ENCODE assay signal across 9 cellular contexts in the genomic region with DNA sequence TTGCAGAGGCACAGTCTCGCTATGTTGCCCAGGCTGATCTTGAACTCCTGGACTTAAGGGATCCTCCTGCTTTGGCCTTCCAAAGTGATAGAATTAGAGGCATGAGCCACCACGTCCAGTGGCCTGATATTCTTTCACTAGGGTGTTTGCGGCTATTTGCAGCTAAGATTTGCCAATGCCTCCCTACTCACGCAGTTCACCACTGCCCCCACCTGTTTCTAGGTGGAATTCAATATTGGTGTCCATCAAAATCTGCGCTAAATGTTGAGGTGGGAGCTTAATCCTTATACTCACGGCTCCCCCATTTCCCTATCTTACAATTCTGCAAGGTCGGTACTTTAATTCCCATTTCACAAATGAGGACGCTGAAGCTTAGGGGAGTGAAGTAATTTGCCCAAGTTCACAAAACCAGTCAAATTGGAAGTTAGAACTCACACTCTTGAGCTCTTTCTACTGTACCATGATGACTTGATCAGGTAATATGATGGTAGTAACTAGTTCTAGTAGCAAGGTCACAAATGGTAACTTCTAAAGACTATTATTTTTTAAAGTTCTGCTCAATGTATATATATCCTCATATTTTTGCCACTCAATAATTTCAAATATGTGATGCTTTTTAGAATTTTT. TPM values are rescaled to one million over a fixed set of nuclear protein-coding genes. Genes with fewer than 3 reads are reported as not detected.
DNase-seq lines count a peak whose midpoint lies in the region; ATAC-seq and TF ChIP-seq lines count a peak whose summit lies in the region.
"Had no signal": no experiment of that assay in that cellular context is flagged by ENCODE, and none has a peak within 500 bp of the region (broad histone marks: within the 10 kb centered on the region; RNA-seq: fewer than 3 reads in every experiment).

No MANE protein-coding gene starts in this region.

- no peak overlapping the region for H2AFZ ChIP-seq in SU-DHL-6 (ENCODE audit: low read depth, low read length, severe bottlenecking)

- peaks cover 0 to 6% (median 0%) of the 10 kb centered on the region in 3 donors for H3K9me3 Mint-ChIP-seq in T-cell
- no peaks in the 10 kb centered on the region for H3K9me3 Mint-ChIP-seq in activated T-cell treated with anti-CD3 and anti-CD28 coated beads, Interleukin-2, amount 50 U/mL, for 24 hours

- no peaks in the 10 kb centered on the region for H3F3A ChIP-seq in SU-DHL-6 (ENCODE audit: insufficient read depth)

- peaks cover 21 to 33% of the 10 kb centered on the region in 2 donors for H3K27me3 Mint-ChIP-seq in T-cell
- H3K27me3 Mint-ChIP-seq in activated T-cell treated with anti-CD3 and anti-CD28 coated beads, Interleukin-2, amount 50 U/mL, for 24 hours: peaks cover 17% of the 10 kb centered on the region

- no peaks in the 10 kb centered on the region for H3K79me2 ChIP-seq in SU-DHL-6 (ENCODE audit: insufficient read depth, low read length)

- ATAC-seq in T-cell (replicated peaks in 1 of 4) (no peak), HG02970 (IDR thresholded peaks at IDR 0.05; ENCODE audit: low FRiP score, unreplicated experiment) (no peak)

- H3K9me2 ChIP-seq in SU-DHL-6 (replicated peaks; ENCODE audit: insufficient read depth, low read length): no peaks in the 10 kb centered on the region

- H3K36me3 Mint-ChIP-seq in T-cell: no peaks in the 10 kb centered on the region
- no peaks in the 10 kb centered on the region for H3K36me3 Mint-ChIP-seq in activated T-cell treated with anti-CD3 and anti-CD28 coated beads, Interleukin-2, amount 50 U/mL, for 24 hours (ENCODE audit: low read depth)
- H3K36me3 Mint-ChIP-seq: memory B cell had no signal

- no peaks in the 10 kb centered on the region for H3K27me3 ChIP-seq in SU-DHL-6 (ENCODE audit: low read length)

- H3K27ac Mint-ChIP-seq in T-cell: no peak overlapping the region
- H3K27ac Mint-ChIP-seq in activated T-cell treated with anti-CD3 and anti-CD28 coated beads, Interleukin-2, amount 50 U/mL, for 24 hours: no peak overlapping the region
- H3K27ac Mint-ChIP-seq: memory B cell had no signal

- POLR2A ChIA-PET in T-cell (lab: Charles Lee): no interaction called here

- H3K4me2 ChIP-seq in SU-DHL-6 (ENCODE audit: low read depth, low read length, poor library complexity, severe bottlenecking): no peak overlapping the region

- H3K9me3 ChIP-seq in SU-DHL-6 (ENCODE audit: insufficient read depth, low read length): peaks cover 6% of the 10 kb centered on the region; the same call in 1 of the 2 replicates

- H4K20me1 ChIP-seq in SU-DHL-6 (ENCODE audit: low read depth, low read length): no peaks in the 10 kb centered on the region

- CTCF ChIA-PET in T-cell (lab: Charles Lee): interaction anchor here (0.5 to 1.1 kb wide), 2 partner anchors 265 to 1348 kb away, joined by 3 to 4 read pairs; no protein-coding TSS in a partner anchor

- H3K9ac ChIP-seq in SU-DHL-6 (ENCODE audit: low read length): no peak overlapping the region

- DNase-seq in DMS 273 (lab: John Stamatoyannopoulos, UW; ENCODE audit: unreplicated experiment): peak; percentile 74
- no peak for DNase-seq in DMS 273 treated with DMSO at 0.1 percent for 48 hours (lab: John Stamatoyannopoulos, UW)
- DNase-seq in LHCN-M2 (ENCODE audit: low read depth): peak; percentile 35
- DNase-seq in islet precursor cell: peak; percentile 58
- no peak for DNase-seq in T-cell
- DNase-seq in activated T-cell treated with anti-CD3 and anti-CD28 coated beads, Interleukin-2, amount 50 U/mL, for 24 hours: no peak

- no peak overlapping the region for H3K4me3 ChIP-seq in SU-DHL-6 (ENCODE audit: insufficient read depth, low read length, poor library complexity, severe bottlenecking)

- no peak overlapping the region for H3K27ac ChIP-seq in SU-DHL-6 (ENCODE audit: low read depth, low read length)

- no peaks in the 10 kb centered on the region for H3K4me1 Mint-ChIP-seq in T-cell
- no peaks in the 10 kb centered on the region for H3K4me1 Mint-ChIP-seq in activated T-cell treated with anti-CD3 and anti-CD28 coated beads, Interleukin-2, amount 50 U/mL, for 24 hours (ENCODE audit: low read depth)
- H3K4me1 Mint-ChIP-seq: memory B cell had no signal

- H3K36me3 ChIP-seq in SU-DHL-6 (ENCODE audit: low read length): no peaks in the 10 kb centered on the region

- H3K4me3 Mint-ChIP-seq in T-cell: no peak overlapping the region
- no peak overlapping the region for H3K4me3 Mint-ChIP-seq in activated T-cell treated with anti-CD3 and anti-CD28 coated beads, Interleukin-2, amount 50 U/mL, for 24 hours
- H3K4me3 Mint-ChIP-seq: memory B cell had no signal

- TF ChIP-seq CTCF in SU-DHL-6 (IDR thresholded peaks at IDR 0.05; ENCODE audit: insufficient read depth, low read length, poor library complexity, severe bottlenecking): peak; percentile 30

RNA-seq across cellular contexts. Expression of gene LRRC9, which starts 22.1 kb away (rescaled TPM):
- total RNA-seq in LHCN-M2 (2014; rRNA removed) (not detected in 2 replicates), T-cell (not detected)
- polyA plus RNA-seq in LHCN-M2 (2012): not detected

RNA-seq across cellular contexts. Expression of gene RTN1, which starts 27.3 kb away (rescaled TPM):
- 0.63 and 1.1 TPM in 2 replicates for total RNA-seq in LHCN-M2 (2014; rRNA removed)
- polyA plus RNA-seq in LHCN-M2 (2012): 0.43 TPM
- total RNA-seq in T-cell: under 1 TPM in 1 of 5 donors, not detected in 4; 0.25 TPM

Comparison
In these comparisons a context has a peak if more than half of its experiments do, and no peak if none do; other contexts are left out.
1. DNase-seq: peak in DMS 273 (single experiment), LHCN-M2 (single experiment) and islet precursor cell (single experiment); none in DMS 273 treated with DMSO at 0.1 percent for 48 hours (single experiment), T-cell (0 of 34) and activated T-cell treated with anti-CD3 and anti-CD28 coated beads, Interleukin-2, amount 50 U/mL, for 24 hours (single experiment).